8 cellular contexts compared by ENCODE assay signal in genomic region chr13:46552302-46552680, GRCh38. TPM values are rescaled to one million over a fixed set of nuclear protein-coding genes. Genes with fewer than 3 reads are reported as not detected.
DNase-seq lines count a peak whose midpoint lies in the region; ATAC-seq and TF ChIP-seq lines count a peak whose summit lies in the region.

No MANE protein-coding gene starts in this region.

- H3K9me3 ChIP-seq in adipocyte (ENCODE audit: control insufficient read depth, low read length) (no peaks in the 10 kb centered on the region), thoracic aorta (no peaks in the 10 kb centered on the region)

- H3K27me3 Mint-ChIP-seq in activated CD8-positive, alpha-beta memory T cell treated with anti-CD3 and anti-CD28 coated beads, Interleukin-2, amount 10 ng/mL, durations not matched to agents 7 days and 5 days = peaks cover 9% of the 10 kb centered on the region

- H3K27me3 ChIP-seq in adipocyte (replicated peaks; ENCODE audit: control insufficient read depth, insufficient read depth, low read length) (no peaks in the 10 kb centered on the region), thoracic aorta (replicated peaks; ENCODE audit: insufficient read depth) (no peaks in the 10 kb centered on the region)

- no peaks in the 10 kb centered on the region for H3K9me3 Mint-ChIP-seq in activated CD8-positive, alpha-beta memory T cell treated with anti-CD3 and anti-CD28 coated beads, Interleukin-2, amount 10 ng/mL, durations not matched to agents 7 days and 5 days (ENCODE audit: low read depth)

- H3K9ac ChIP-seq in adipocyte (ENCODE audit: low read length) = peak overlapping the region; percentile 90

- DNase-seq in activated CD8-positive, alpha-beta memory T cell treated with anti-CD3 and anti-CD28 coated beads, Interleukin-2, amount 10 ng/mL, durations not matched to agents 7 days and 5 days = no peak
- no peak for DNase-seq in activated CD8-positive, alpha-beta memory T cell treated with anti-CD3 and anti-CD28 coated beads for 24 hours
- DNase-seq in adipocyte (ENCODE audit: low read depth) (no peak), left lobe of liver (ENCODE audit: low spot score) (peak; percentile 51), thoracic aorta (ENCODE audit: low spot score) (no peak), NCI-H187 (lab: John Stamatoyannopoulos, UW) (no peak)

- H3K4me1 Mint-ChIP-seq in activated CD8-positive, alpha-beta memory T cell treated with anti-CD3 and anti-CD28 coated beads, Interleukin-2, amount 10 ng/mL, durations not matched to agents 7 days and 5 days = peaks cover 43% of the 10 kb centered on the region

- peak overlapping the region; percentile 72 to 82 for H3K27ac ChIP-seq in thoracic aorta

- TF ChIP-seq CTCF in thoracic aorta (IDR thresholded peaks at IDR 0.05) = no peak

- peak overlapping the region; percentile 77 for H3K27ac Mint-ChIP-seq in activated CD8-positive, alpha-beta memory T cell treated with anti-CD3 and anti-CD28 coated beads, Interleukin-2, amount 10 ng/mL, durations not matched to agents 7 days and 5 days

- peak overlapping the region; percentile 85 for H3K4me3 ChIP-seq in adipocyte (ENCODE audit: low read length)
- H3K4me3 ChIP-seq in thoracic aorta = peak overlapping the region; percentile 78

- H3K36me3 ChIP-seq in adipocyte (ENCODE audit: control insufficient read depth, insufficient read depth, low read length, severe bottlenecking) = no peaks in the 10 kb centered on the region
- H3K36me3 ChIP-seq in thoracic aorta = no peaks in the 10 kb centered on the region

- H3K4me1 ChIP-seq in adipocyte (ENCODE audit: control insufficient read depth, insufficient read depth, low read length) = peaks cover 17% of the 10 kb centered on the region
- peaks cover 7 to 32% of the 10 kb centered on the region in 2 donors for H3K4me1 ChIP-seq in thoracic aorta (ENCODE audit: control insufficient read depth in 1 of 2, low read depth in 2 of 2)

- peak overlapping the region; percentile 78 for H3K4me3 Mint-ChIP-seq in activated CD8-positive, alpha-beta memory T cell treated with anti-CD3 and anti-CD28 coated beads, Interleukin-2, amount 10 ng/mL, durations not matched to agents 7 days and 5 days

- CTCF ChIA-PET in activated CD8-positive, alpha-beta memory T cell treated with anti-CD3 and anti-CD28 coated beads, Interleukin-2, amount 10 ng/mL, durations not matched to agents 7 days and 5 days (lab: Charles Lee) = interaction anchor here (0.6 to 2.8 kb wide), 44 partner anchors 9 to 342 kb away, joined by 3 to 64 read pairs (median 4); no protein-coding TSS in a partner anchor

- H3K36me3 Mint-ChIP-seq in activated CD8-positive, alpha-beta memory T cell treated with anti-CD3 and anti-CD28 coated beads, Interleukin-2, amount 10 ng/mL, durations not matched to agents 7 days and 5 days = no peaks in the 10 kb centered on the region

- ATAC-seq in activated CD8-positive, alpha-beta memory T cell treated with anti-CD3 and anti-CD28 coated beads, Interleukin-2, amount 10 ng/mL, durations not matched to agents 7 days and 5 days = no peak
- ATAC-seq in left lobe of liver (no peak), thoracic aorta (ENCODE audit: insufficient number of reproducible peaks, low FRiP score, low read depth) (no peak), HG03045 (IDR thresholded peaks at IDR 0.05; ENCODE audit: unreplicated experiment) (no peak), GM18873 (IDR thresholded peaks at IDR 0.05; ENCODE audit: low FRiP score, unreplicated experiment) (no peak)

RNA-seq across cellular contexts. Expression of gene LRCH1, which starts 0.7 kb away (rescaled TPM):
- 10 to 100 TPM; 19.8 to 20.9 TPM for total RNA-seq in activated CD8-positive, alpha-beta memory T cell treated with anti-CD3 and anti-CD28 coated beads, Interleukin-2, amount 10 ng/mL, durations not matched to agents 7 days and 5 days
- total RNA-seq in left lobe of liver (6.0 TPM), thoracic aorta (10 to 100 TPM; 29.4 to 38.9 TPM)
